Comparison of ENCODE assay signal across 8 cellular contexts in genomic region chr12:6827437-6827894, GRCh38. TPM values are rescaled to one million over a fixed set of nuclear protein-coding genes. Genes with fewer than 3 reads are reported as not detected.
A peak's percentile ranks its signal among the peaks of the same experiment; 100 is the strongest.
DNase-seq lines count a peak whose midpoint lies in the region; ATAC-seq and TF ChIP-seq lines count a peak whose summit lies in the region.

No MANE protein-coding gene starts in this region.

- H3K27me3 ChIP-seq in neural progenitor cell (no peaks in the 10 kb centered on the region), thyroid gland (no peaks in the 10 kb centered on the region)

- no peak overlapping the region for H3K27ac Mint-ChIP-seq in activated T-helper 17 cell treated with anti-CD3 and anti-CD28 coated beads, Interleukin-2, amount 50 U/mL, for 72 hours
- peak overlapping the region; percentile 95 for H3K27ac Mint-ChIP-seq in neural progenitor cell

- H3K9me3 ChIP-seq in neural progenitor cell (ENCODE audit: low read depth), result no peaks in the 10 kb centered on the region
- H3K9me3 ChIP-seq in thyroid gland, result no peaks in the 10 kb centered on the region

- intact Hi-C loops in thyroid gland (cut with DNase I), result no loop called here

- peaks cover 36% of the 10 kb centered on the region for H3K79me2 ChIP-seq in neural progenitor cell (ENCODE audit: low read depth)

- H3K36me3 Mint-ChIP-seq in activated T-helper 17 cell treated with anti-CD3 and anti-CD28 coated beads, Interleukin-2, amount 50 U/mL, for 72 hours (ENCODE audit: low read depth), result no peaks in the 10 kb centered on the region
- peaks cover 29% of the 10 kb centered on the region for H3K36me3 Mint-ChIP-seq in neural progenitor cell

- H3K4me2 ChIP-seq in neural progenitor cell, result peak overlapping the region; percentile 89

- no peak for TF ChIP-seq POLR2A in thyroid gland (IDR thresholded peaks at IDR 0.05)

- H3K27ac ChIP-seq in neural progenitor cell, result no peak overlapping the region
- no peak overlapping the region for H3K27ac ChIP-seq in thyroid gland

- H3K4me1 Mint-ChIP-seq in activated T-helper 17 cell treated with anti-CD3 and anti-CD28 coated beads, Interleukin-2, amount 50 U/mL, for 72 hours, result peaks cover 22% of the 10 kb centered on the region
- H3K4me1 Mint-ChIP-seq in neural progenitor cell, result peaks cover 53% of the 10 kb centered on the region

- DNase-seq in AG20443 (ENCODE audit: low spot score) (peak; percentile 93), HPDE6-E6E7 (ENCODE audit: extremely low spot score) (peak; percentile 79), NCI-H82 treated with DMSO at 0.1 percent for 48 hours (lab: John Stamatoyannopoulos, UW; ENCODE audit: unreplicated experiment) (peak; percentile 89), fibroblast of villous mesenchyme (ENCODE audit: low read depth) (peak; percentile 83), neural progenitor cell (ENCODE audit: low spot score) (peak; percentile 91), thyroid gland (peak; percentile 78 to 79)

- peak overlapping the region; percentile 66 for H3K4me3 Mint-ChIP-seq in activated T-helper 17 cell treated with anti-CD3 and anti-CD28 coated beads, Interleukin-2, amount 50 U/mL, for 72 hours
- H3K4me3 Mint-ChIP-seq in neural progenitor cell, result peak overlapping the region; percentile 84

- no peaks in the 10 kb centered on the region for H3K9me3 Mint-ChIP-seq in activated T-helper 17 cell treated with anti-CD3 and anti-CD28 coated beads, Interleukin-2, amount 50 U/mL, for 72 hours
- no peaks in the 10 kb centered on the region for H3K9me3 Mint-ChIP-seq in neural progenitor cell

- H3K36me3 ChIP-seq in neural progenitor cell (peaks cover 6% of the 10 kb centered on the region), thyroid gland (no peaks in the 10 kb centered on the region)

- H3K27me3 Mint-ChIP-seq in activated T-helper 17 cell treated with anti-CD3 and anti-CD28 coated beads, Interleukin-2, amount 50 U/mL, for 72 hours, result peaks cover 26% of the 10 kb centered on the region
- H3K27me3 Mint-ChIP-seq in neural progenitor cell (ENCODE audit: insufficient read depth, low read depth), result peaks cover 12% of the 10 kb centered on the region

- H3K4me1 ChIP-seq in neural progenitor cell, result peaks cover 26% of the 10 kb centered on the region
- peaks cover 8 to 11% of the 10 kb centered on the region in 2 donors for H3K4me1 ChIP-seq in thyroid gland

- 2 to 12% methylated on average over 6 to 8 of the region's 8 CpGs for WGBS in thyroid gland, 2 donors

- H3F3A ChIP-seq in neural progenitor cell (ENCODE audit: low read depth), result peaks cover 34% of the 10 kb centered on the region

- no peak overlapping the region for H3K9ac ChIP-seq in neural progenitor cell

- H4K20me1 ChIP-seq in neural progenitor cell (ENCODE audit: low read depth), result peaks cover 18% of the 10 kb centered on the region

- peak overlapping the region; percentile 44 for H3K4me3 ChIP-seq in fibroblast of villous mesenchyme (ENCODE audit: low read depth, low read length)
- H3K4me3 ChIP-seq in neural progenitor cell, result peak overlapping the region; percentile 27
- no peak overlapping the region for H3K4me3 ChIP-seq in thyroid gland (replicated peaks in 1 of 3)

- no peak overlapping the region for H2AFZ ChIP-seq in neural progenitor cell (replicated peaks)

- TF ChIP-seq CTCF in fibroblast of villous mesenchyme (IDR thresholded peaks at IDR 0.05; ENCODE audit: insufficient read depth, low read depth, low read length), result no peak
- TF ChIP-seq CTCF in neural progenitor cell (IDR thresholded peaks at IDR 0.05), result no peak
- TF ChIP-seq CTCF in thyroid gland (IDR thresholded peaks at IDR 0.05), result no peak

- peak; percentile 46 for ATAC-seq in activated T-helper 17 cell treated with anti-CD3 and anti-CD28 coated beads, Interleukin-2, amount 50 U/mL, for 72 hours (replicated peaks)
- ATAC-seq in HG02981 (IDR thresholded peaks at IDR 0.05; ENCODE audit: unreplicated experiment), result no peak

RNA-seq across cellular contexts. Expression of gene P3H3, which starts 0.7 kb away (rescaled TPM):
- total RNA-seq in activated T-helper 17 cell treated with anti-CD3 and anti-CD28 coated beads, Interleukin-2, amount 50 U/mL, for 72 hours, result 1 to 10 TPM in 1 of 2 donors, not detected in 1; 1.1 TPM
- total RNA-seq in fibroblast of villous mesenchyme, result 91.1 and 117 TPM in 2 replicates
- total RNA-seq in neural progenitor cell (ENCODE audit: low replicate concordance), result 14.1 and 52.6 TPM in 2 replicates
- 10 to 100 TPM; 13.6 to 27.9 (median 20.3) TPM for total RNA-seq in thyroid gland

RNA-seq across cellular contexts. Expression of gene GPR162, which starts 5.8 kb away (rescaled TPM):
- total RNA-seq in activated T-helper 17 cell treated with anti-CD3 and anti-CD28 coated beads, Interleukin-2, amount 50 U/mL, for 72 hours, result under 1 TPM; 0.15 to 0.37 TPM
- total RNA-seq in fibroblast of villous mesenchyme (2.6 and 3.0 TPM in 2 replicates), neural progenitor cell (ENCODE audit: low replicate concordance) (10.0 and 27.6 TPM in 2 replicates), thyroid gland (1 to 10 TPM in 1 of 4 donors, under 1 TPM in 3; 0.34 to 1.1 (median 0.56) TPM)

RNA-seq across cellular contexts. Expression of gene GNB3, which starts 13.3 kb away (rescaled TPM):
- under 1 TPM in 1 of 2 donors, not detected in 1; 0.66 TPM for total RNA-seq in activated T-helper 17 cell treated with anti-CD3 and anti-CD28 coated beads, Interleukin-2, amount 50 U/mL, for 72 hours
- total RNA-seq in fibroblast of villous mesenchyme (1.7 and 3.9 TPM in 2 replicates), neural progenitor cell (ENCODE audit: low replicate concordance) (2.7 and 7.6 TPM in 2 replicates), thyroid gland (1 to 10 TPM in 3 of 4 donors, under 1 TPM in 1; 0.39 to 3.0 (median 2.1) TPM)

RNA-seq across cellular contexts. Expression of gene CDCA3, which starts 23.6 kb away (rescaled TPM):
- 100 to 1,000 TPM in 1 of 2 donors, 10 to 100 TPM in 1; 86.9 to 104 TPM for total RNA-seq in activated T-helper 17 cell treated with anti-CD3 and anti-CD28 coated beads, Interleukin-2, amount 50 U/mL, for 72 hours
- 18.4 and 21.2 TPM in 2 replicates for total RNA-seq in fibroblast of villous mesenchyme
- total RNA-seq in neural progenitor cell (ENCODE audit: low replicate concordance), result 62.1 and 73.5 TPM in 2 replicates
- 1 to 10 TPM in 2 of 4 donors, under 1 TPM in 2; 0.73 to 1.3 (median 0.90) TPM for total RNA-seq in thyroid gland

RNA-seq across cellular contexts. Expression of gene USP5, which starts 24.5 kb away (rescaled TPM):
- 100 to 1,000 TPM in 1 of 2 donors, 10 to 100 TPM in 1; 83.4 to 149 TPM for total RNA-seq in activated T-helper 17 cell treated with anti-CD3 and anti-CD28 coated beads, Interleukin-2, amount 50 U/mL, for 72 hours
- total RNA-seq in fibroblast of villous mesenchyme, result 91.5 and 96.7 TPM in 2 replicates
- total RNA-seq in neural progenitor cell (ENCODE audit: low replicate concordance), result 60.9 and 101 TPM in 2 replicates
- total RNA-seq in thyroid gland, result 10 to 100 TPM; 34.7 to 68.6 (median 58.9) TPM

Comparison
In these comparisons a context has a peak if more than half of its experiments do, and no peak if none do; other contexts are left out.
1. H3K4me3 ChIP-seq: peak in fibroblast of villous mesenchyme (single experiment) and neural progenitor cell (single experiment); none in thyroid gland (0 of 3).
2. Peak in every context shown above with its lines, with median percentiles within 50 percentile points of each other: DNase-seq.